Comparison of ENCODE assay signal across 15 cellular contexts in the genomic region with DNA sequence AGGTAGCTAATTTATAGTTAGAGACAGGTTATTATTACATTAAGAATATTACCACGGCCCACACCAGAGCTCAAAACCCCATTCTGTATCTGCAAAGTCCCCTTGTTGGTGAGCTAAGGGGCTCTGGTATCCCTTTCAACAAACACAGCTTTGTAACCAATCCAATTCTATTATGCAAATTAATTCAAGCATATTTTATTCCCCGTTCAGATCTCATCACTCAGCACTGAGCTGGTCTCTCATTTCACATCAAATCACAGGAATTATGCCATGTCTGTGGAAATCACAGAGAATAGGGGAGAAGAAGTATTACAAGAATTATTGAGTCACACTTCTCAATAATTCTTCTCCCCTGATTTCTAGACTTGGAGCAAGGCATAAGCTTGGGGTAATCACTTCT.
"Had no signal": no experiment of that assay in that cellular context is flagged by ENCODE, and none has a peak within 500 bp of the region (broad histone marks: within the 10 kb centered on the region; RNA-seq: fewer than 3 reads in every experiment).

No MANE protein-coding gene starts in this region.

- H3K27ac Mint-ChIP-seq: activated naive CD8-positive, alpha-beta T cell treated with anti-CD3 and anti-CD28 coated beads for 36 hours; naive thymus-derived CD4-positive, alpha-beta T cell had no signal

- H3K27me3 Mint-ChIP-seq: activated naive CD8-positive, alpha-beta T cell treated with anti-CD3 and anti-CD28 coated beads for 36 hours; naive thymus-derived CD4-positive, alpha-beta T cell had no signal

- H3K36me3 ChIP-seq: lower lobe of right lung had no signal

- H3K4me3 ChIP-seq: gastroesophageal sphincter, hepatocyte, lower lobe of right lung, sigmoid colon had no signal

- H3K36me3 Mint-ChIP-seq: activated naive CD8-positive, alpha-beta T cell treated with anti-CD3 and anti-CD28 coated beads for 36 hours had no signal

- H3K4me3 Mint-ChIP-seq: activated naive CD8-positive, alpha-beta T cell treated with anti-CD3 and anti-CD28 coated beads for 36 hours; naive thymus-derived CD4-positive, alpha-beta T cell had no signal

- DNase-seq: activated CD4-positive, alpha-beta T cell treated with anti-CD3 and anti-CD28 coated beads, Interleukin-2, amount 50 U/mL, for 4 hours; activated CD4-positive, CD25-positive, alpha-beta regulatory T cell treated with anti-CD3 and anti-CD28 coated beads, Interleukin-2, amount 50 U/mL, for 72 hours; activated gamma-delta T cell treated with Interleukin-2 at 50 U/mL for 16 hours; activated naive CD8-positive, alpha-beta T cell treated with anti-CD3 and anti-CD28 coated beads for 36 hours; activated T-cell treated with anti-CD3 and anti-CD28 coated beads, Interleukin-2, amount 50 U/mL, for 48 hours; aorta; left cardiac atrium; lower lobe of right lung; naive thymus-derived CD4-positive, alpha-beta T cell; sigmoid colon; stimulated activated CD4-positive, alpha-beta T cell treated with anti-CD3 and anti-CD28 coated beads, Interleukin-2, amount 100 ng/mL, for 48 hours; stimulated activated naive CD8-positive, alpha-beta T cell treated with anti-CD3 and anti-CD28 coated beads, Interleukin-15, Interleukin-2, amounts not matched to agents 100 U/mL and 50 U/mL, for 24 hours; T-helper 9 cell had no signal

- H3K27ac ChIP-seq: gastroesophageal sphincter, hepatocyte, lower lobe of right lung, sigmoid colon had no signal

- H3K27me3 ChIP-seq: gastroesophageal sphincter, hepatocyte, sigmoid colon had no signal

- H3K4me1 Mint-ChIP-seq: activated naive CD8-positive, alpha-beta T cell treated with anti-CD3 and anti-CD28 coated beads for 36 hours; naive thymus-derived CD4-positive, alpha-beta T cell had no signal

- H3K4me1 ChIP-seq: gastroesophageal sphincter, lower lobe of right lung, sigmoid colon had no signal

- H3K9me3 ChIP-seq: gastroesophageal sphincter, lower lobe of right lung, sigmoid colon had no signal
